In genomic region chr1:90387825-90388224, GRCh38 we compare ENCODE assay signal across 23 cellular contexts.
A peak's percentile ranks its signal among the peaks of the same experiment; 100 is the strongest.
DNase-seq lines count a peak whose midpoint lies in the region; TF ChIP-seq lines count a peak whose summit lies in the region.
"Had no signal": no experiment of that assay in that cellular context is flagged by ENCODE, and none has a peak within 500 bp of the region (broad histone marks: within the 10 kb centered on the region; RNA-seq: fewer than 3 reads in every experiment).

No MANE protein-coding gene starts in this region.

- no peaks in the 10 kb centered on the region for H3K9me3 Mint-ChIP-seq in type B pancreatic cell
- no peaks in the 10 kb centered on the region for H3K9me3 Mint-ChIP-seq in activated naive CD8-positive, alpha-beta T cell treated with anti-CD3 and anti-CD28 coated beads for 36 hours
- H3K9me3 Mint-ChIP-seq: CD8-positive, alpha-beta T cell; effector memory CD8-positive, alpha-beta T cell; T-helper 2 cell treated with Interferon-gamma antibody and Interleukin-4, amounts not matched to agents 5 μg/mL and 100 μg/mL, for 36 hours had no signal

- no peak for DNase-seq in adipocyte (ENCODE audit: low read depth)
- peak; percentile 77 for DNase-seq in foreskin melanocyte
- DNase-seq in type B pancreatic cell (ENCODE audit: extremely low spot score, unreplicated experiment): no peak
- no peak for DNase-seq in ureter (ENCODE audit: low spot score)
- no peak for DNase-seq in activated CD4-positive, CD25-positive, alpha-beta regulatory T cell (lab: John Stamatoyannopoulos, UW)
- DNase-seq in activated naive CD8-positive, alpha-beta T cell treated with anti-CD3 and anti-CD28 coated beads for 36 hours: no peak
- DNase-seq: activated CD4-positive, alpha-beta T cell treated with anti-CD3 and anti-CD28 coated beads, Interleukin-2, amount 50 U/mL, for 48 hours; activated naive CD4-positive, alpha-beta T cell; CD8-positive, alpha-beta T cell; DMS79; effector memory CD8-positive, alpha-beta T cell; KG1; NCI-H187; NCI-H345; pancreas; stimulated activated CD4-positive, alpha-beta T cell treated with anti-CD3 and anti-CD28 coated beads, Interleukin-1b, Interleukin-23, amount 100 ng/mL, for 48 hours; stimulated activated naive CD4-positive, alpha-beta T cell; WERI-Rb-1 had no signal

- no peaks in the 10 kb centered on the region for H3K27me3 Mint-ChIP-seq in type B pancreatic cell
- H3K27me3 Mint-ChIP-seq in activated naive CD8-positive, alpha-beta T cell treated with anti-CD3 and anti-CD28 coated beads for 36 hours: no peaks in the 10 kb centered on the region
- H3K27me3 Mint-ChIP-seq: effector memory CD8-positive, alpha-beta T cell had no signal

- H3K4me1 ChIP-seq in adipocyte (ENCODE audit: control insufficient read depth, insufficient read depth, low read length) (peaks cover 21% of the 10 kb centered on the region), muscle layer of duodenum (ENCODE audit: control insufficient read depth in 1 of 2, insufficient read depth in 2 of 2, low read length in 2 of 2) (no peaks in the 10 kb centered on the region)
- H3K4me1 ChIP-seq: esophagus muscularis mucosa, pancreas had no signal

- no peaks in the 10 kb centered on the region for H3K36me3 ChIP-seq in adipocyte (ENCODE audit: control insufficient read depth, insufficient read depth, low read length, severe bottlenecking)
- H3K36me3 ChIP-seq in muscle layer of duodenum (ENCODE audit: control insufficient read depth in 1 of 2, insufficient read depth in 2 of 2, low read length in 2 of 2): no peaks in the 10 kb centered on the region
- H3K36me3 ChIP-seq: esophagus muscularis mucosa, pancreas, tibial artery, WERI-Rb-1 had no signal

- no peak overlapping the region for H3K4me3 Mint-ChIP-seq in type B pancreatic cell
- H3K4me3 Mint-ChIP-seq in activated naive CD8-positive, alpha-beta T cell treated with anti-CD3 and anti-CD28 coated beads for 36 hours: no peak overlapping the region
- H3K4me3 Mint-ChIP-seq: CD8-positive, alpha-beta T cell; effector memory CD8-positive, alpha-beta T cell; T-helper 2 cell treated with Interferon-gamma antibody and Interleukin-4, amounts not matched to agents 5 μg/mL and 100 μg/mL, for 36 hours had no signal

- H3K27ac Mint-ChIP-seq in type B pancreatic cell: peak overlapping the region; percentile 47
- no peak overlapping the region for H3K27ac Mint-ChIP-seq in activated naive CD8-positive, alpha-beta T cell treated with anti-CD3 and anti-CD28 coated beads for 36 hours
- H3K27ac Mint-ChIP-seq: CD8-positive, alpha-beta T cell; effector memory CD8-positive, alpha-beta T cell; T-helper 2 cell treated with Interferon-gamma antibody and Interleukin-4, amounts not matched to agents 5 μg/mL and 100 μg/mL, for 36 hours had no signal

- H3K4me3 ChIP-seq in adipocyte (ENCODE audit: low read length) (peak overlapping the region; percentile 24), muscle layer of duodenum (ENCODE audit: low read depth in 1 of 2, low read length in 2 of 2) (no peak overlapping the region)
- H3K4me3 ChIP-seq: esophagus muscularis mucosa, pancreas, SK-N-MC, tibial artery had no signal

- no peaks in the 10 kb centered on the region for H3K36me3 Mint-ChIP-seq in type B pancreatic cell
- no peaks in the 10 kb centered on the region for H3K36me3 Mint-ChIP-seq in activated naive CD8-positive, alpha-beta T cell treated with anti-CD3 and anti-CD28 coated beads for 36 hours
- H3K36me3 Mint-ChIP-seq: CD8-positive, alpha-beta T cell had no signal

- peaks cover 14% of the 10 kb centered on the region for H3K4me1 Mint-ChIP-seq in type B pancreatic cell (ENCODE audit: unreplicated experiment)
- no peaks in the 10 kb centered on the region for H3K4me1 Mint-ChIP-seq in activated naive CD8-positive, alpha-beta T cell treated with anti-CD3 and anti-CD28 coated beads for 36 hours

- no peak for TF ChIP-seq CTCF in type B pancreatic cell (conservative IDR thresholded peaks at IDR 0.05)

- H3K27me3 ChIP-seq in adipocyte (replicated peaks; ENCODE audit: control insufficient read depth, insufficient read depth, low read length) (no peaks in the 10 kb centered on the region), muscle layer of duodenum (ENCODE audit: low read depth, low read length) (no peaks in the 10 kb centered on the region)
- H3K27me3 ChIP-seq: esophagus muscularis mucosa, pancreas, tibial artery had no signal

- peak overlapping the region; percentile 69 for H3K9ac ChIP-seq in adipocyte (ENCODE audit: low read length)

- peak overlapping the region; percentile 22 for H3K27ac ChIP-seq in muscle layer of duodenum (ENCODE audit: low read length)
- H3K27ac ChIP-seq: esophagus muscularis mucosa, pancreas, SK-N-MC, WERI-Rb-1 had no signal

- H3K9me3 ChIP-seq in adipocyte (ENCODE audit: control insufficient read depth, low read length) (no peaks in the 10 kb centered on the region), muscle layer of duodenum (ENCODE audit: control insufficient read depth in 1 of 2, low read length in 2 of 2) (no peaks in the 10 kb centered on the region)
- H3K9me3 ChIP-seq: esophagus muscularis mucosa, pancreas, tibial artery had no signal
